In the genomic region with DNA sequence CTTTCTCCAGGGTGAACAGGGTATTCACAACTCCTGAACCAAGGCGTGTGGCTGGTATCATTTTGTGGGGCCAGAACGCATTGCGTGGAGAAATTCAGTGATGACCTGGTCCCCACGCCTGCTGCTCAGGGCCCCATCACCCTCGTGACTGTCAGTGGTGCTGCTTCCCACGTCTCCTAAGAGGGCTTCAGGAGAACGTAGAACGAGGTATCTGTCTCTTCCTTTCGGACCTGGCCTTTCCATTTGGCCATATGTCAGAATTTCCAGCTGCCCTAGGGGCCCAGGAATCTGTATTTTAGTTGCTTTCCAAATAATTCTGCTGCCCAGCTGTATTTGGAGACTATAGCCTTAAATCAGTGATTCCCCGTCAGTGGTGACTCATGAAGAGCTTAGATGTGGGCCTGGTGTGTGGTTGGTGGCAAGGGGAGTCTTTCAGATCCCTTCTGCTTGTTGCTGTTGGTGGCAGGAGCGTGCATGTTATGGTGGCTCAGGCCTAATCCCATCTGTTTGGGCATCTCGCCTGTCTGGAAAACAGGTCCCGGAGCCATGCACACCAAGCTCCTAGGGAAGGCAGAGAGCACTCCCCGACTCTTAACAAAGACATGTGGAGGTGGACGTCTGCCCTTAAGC, we compare ENCODE assay signal across 2 cellular contexts.
TF ChIP-seq lines count a peak whose summit lies in the region.

No MANE protein-coding gene starts in this region.

TF ChIP-seq in SK-N-SH, 30 proteins besides CTCF, POLR2A, EP300 and RAD21:
- TF ChIP-seq EZH2phosphoT487 (IDR thresholded peaks at IDR 0.05; ENCODE audit: borderline replicate concordance, low read depth) (no peak), POLR2AphosphoS5 (IDR thresholded peaks at IDR 0.05; ENCODE audit: low read depth, low read length) (no peak), NRF1 (IDR thresholded peaks at IDR 0.05; ENCODE audit: low read depth, low read length) (no peak), RXRA (IDR thresholded peaks at IDR 0.05; ENCODE audit: borderline replicate concordance, low read depth) (no peak), MXI1 (IDR thresholded peaks at IDR 0.05; ENCODE audit: low read depth, low read length) (no peak), ELF1 (IDR thresholded peaks at IDR 0.05) (no peak), NFIC (IDR thresholded peaks at IDR 0.05; ENCODE audit: borderline replicate concordance) (no peak; the same call in 1 of the 2 replicates), FOSL2 (IDR thresholded peaks at IDR 0.05; ENCODE audit: borderline replicate concordance, low read depth) (peak; percentile 26; the same call in 1 of the 2 replicates), CHD2 (IDR thresholded peaks at IDR 0.05; ENCODE audit: low read length, partially characterized antibody) (no peak), GATA2 (CRISPR knock-in tag; IDR thresholded peaks at IDR 0.05) (no peak), FOXM1 (IDR thresholded peaks at IDR 0.05; ENCODE audit: low read depth) (no peak), TCF12 (IDR thresholded peaks at IDR 0.05) (peak; percentile 31; the same call in 1 of the 2 replicates), JUND (IDR thresholded peaks at IDR 0.05) (peak; percentile 26; the same call in 1 of the 2 replicates), FOXJ3 (CRISPR knock-in tag; IDR thresholded peaks at IDR 0.05) (no peak)
- TF ChIP-seq, protein P1, sequence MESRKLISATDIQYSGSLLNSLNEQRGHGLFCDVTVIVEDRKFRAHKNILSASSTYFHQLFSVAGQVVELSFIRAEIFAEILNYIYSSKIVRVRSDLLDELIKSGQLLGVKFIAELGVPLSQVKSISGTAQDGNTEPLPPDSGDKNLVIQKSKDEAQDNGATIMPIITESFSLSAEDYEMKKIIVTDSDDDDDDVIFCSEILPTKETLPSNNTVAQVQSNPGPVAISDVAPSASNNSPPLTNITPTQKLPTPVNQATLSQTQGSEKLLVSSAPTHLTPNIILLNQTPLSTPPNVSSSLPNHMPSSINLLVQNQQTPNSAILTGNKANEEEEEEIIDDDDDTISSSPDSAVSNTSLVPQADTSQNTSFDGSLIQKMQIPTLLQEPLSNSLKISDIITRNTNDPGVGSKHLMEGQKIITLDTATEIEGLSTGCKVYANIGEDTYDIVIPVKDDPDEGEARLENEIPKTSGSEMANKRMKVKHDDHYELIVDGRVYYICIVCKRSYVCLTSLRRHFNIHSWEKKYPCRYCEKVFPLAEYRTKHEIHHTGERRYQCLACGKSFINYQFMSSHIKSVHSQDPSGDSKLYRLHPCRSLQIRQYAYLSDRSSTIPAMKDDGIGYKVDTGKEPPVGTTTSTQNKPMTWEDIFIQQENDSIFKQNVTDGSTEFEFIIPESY (IDR thresholded peaks at IDR 0.05; ENCODE audit: borderline replicate concordance, low read depth): no peak
- TF ChIP-seq, protein P2, sequence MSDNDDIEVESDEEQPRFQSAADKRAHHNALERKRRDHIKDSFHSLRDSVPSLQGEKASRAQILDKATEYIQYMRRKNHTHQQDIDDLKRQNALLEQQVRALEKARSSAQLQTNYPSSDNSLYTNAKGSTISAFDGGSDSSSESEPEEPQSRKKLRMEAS (IDR thresholded peaks at IDR 0.05; ENCODE audit: low read depth): no peak
- TF ChIP-seq, protein P3, sequence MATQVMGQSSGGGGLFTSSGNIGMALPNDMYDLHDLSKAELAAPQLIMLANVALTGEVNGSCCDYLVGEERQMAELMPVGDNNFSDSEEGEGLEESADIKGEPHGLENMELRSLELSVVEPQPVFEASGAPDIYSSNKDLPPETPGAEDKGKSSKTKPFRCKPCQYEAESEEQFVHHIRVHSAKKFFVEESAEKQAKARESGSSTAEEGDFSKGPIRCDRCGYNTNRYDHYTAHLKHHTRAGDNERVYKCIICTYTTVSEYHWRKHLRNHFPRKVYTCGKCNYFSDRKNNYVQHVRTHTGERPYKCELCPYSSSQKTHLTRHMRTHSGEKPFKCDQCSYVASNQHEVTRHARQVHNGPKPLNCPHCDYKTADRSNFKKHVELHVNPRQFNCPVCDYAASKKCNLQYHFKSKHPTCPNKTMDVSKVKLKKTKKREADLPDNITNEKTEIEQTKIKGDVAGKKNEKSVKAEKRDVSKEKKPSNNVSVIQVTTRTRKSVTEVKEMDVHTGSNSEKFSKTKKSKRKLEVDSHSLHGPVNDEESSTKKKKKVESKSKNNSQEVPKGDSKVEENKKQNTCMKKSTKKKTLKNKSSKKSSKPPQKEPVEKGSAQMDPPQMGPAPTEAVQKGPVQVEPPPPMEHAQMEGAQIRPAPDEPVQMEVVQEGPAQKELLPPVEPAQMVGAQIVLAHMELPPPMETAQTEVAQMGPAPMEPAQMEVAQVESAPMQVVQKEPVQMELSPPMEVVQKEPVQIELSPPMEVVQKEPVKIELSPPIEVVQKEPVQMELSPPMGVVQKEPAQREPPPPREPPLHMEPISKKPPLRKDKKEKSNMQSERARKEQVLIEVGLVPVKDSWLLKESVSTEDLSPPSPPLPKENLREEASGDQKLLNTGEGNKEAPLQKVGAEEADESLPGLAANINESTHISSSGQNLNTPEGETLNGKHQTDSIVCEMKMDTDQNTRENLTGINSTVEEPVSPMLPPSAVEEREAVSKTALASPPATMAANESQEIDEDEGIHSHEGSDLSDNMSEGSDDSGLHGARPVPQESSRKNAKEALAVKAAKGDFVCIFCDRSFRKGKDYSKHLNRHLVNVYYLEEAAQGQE (IDR thresholded peaks at IDR 0.05; ENCODE audit: low read depth, low read length): no peak
- TF ChIP-seq, protein P4, sequence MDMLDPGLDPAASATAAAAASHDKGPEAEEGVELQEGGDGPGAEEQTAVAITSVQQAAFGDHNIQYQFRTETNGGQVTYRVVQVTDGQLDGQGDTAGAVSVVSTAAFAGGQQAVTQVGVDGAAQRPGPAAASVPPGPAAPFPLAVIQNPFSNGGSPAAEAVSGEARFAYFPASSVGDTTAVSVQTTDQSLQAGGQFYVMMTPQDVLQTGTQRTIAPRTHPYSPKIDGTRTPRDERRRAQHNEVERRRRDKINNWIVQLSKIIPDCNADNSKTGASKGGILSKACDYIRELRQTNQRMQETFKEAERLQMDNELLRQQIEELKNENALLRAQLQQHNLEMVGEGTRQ (IDR thresholded peaks at IDR 0.05; ENCODE audit: borderline replicate concordance, low read depth, low read length): no peak
- TF ChIP-seq, protein P5, sequence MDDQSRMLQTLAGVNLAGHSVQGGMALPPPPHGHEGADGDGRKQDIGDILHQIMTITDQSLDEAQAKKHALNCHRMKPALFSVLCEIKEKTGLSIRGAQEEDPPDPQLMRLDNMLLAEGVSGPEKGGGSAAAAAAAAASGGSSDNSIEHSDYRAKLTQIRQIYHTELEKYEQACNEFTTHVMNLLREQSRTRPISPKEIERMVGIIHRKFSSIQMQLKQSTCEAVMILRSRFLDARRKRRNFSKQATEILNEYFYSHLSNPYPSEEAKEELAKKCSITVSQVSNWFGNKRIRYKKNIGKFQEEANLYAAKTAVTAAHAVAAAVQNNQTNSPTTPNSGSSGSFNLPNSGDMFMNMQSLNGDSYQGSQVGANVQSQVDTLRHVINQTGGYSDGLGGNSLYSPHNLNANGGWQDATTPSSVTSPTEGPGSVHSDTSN (IDR thresholded peaks at IDR 0.05): peak; percentile 30; the same call in 1 of the 2 replicates
TF ChIP-seq in SK-N-SH: peak in this region for 4.

TF ChIP-seq in endothelial cell of umbilical vein, 7 proteins besides CTCF, POLR2A, EP300 and RAD21:
- TF ChIP-seq, protein P2 (IDR thresholded peaks at IDR 0.05; ENCODE audit: insufficient read depth, insufficient read length): no peak
- TF ChIP-seq MYC (IDR thresholded peaks at IDR 0.05; ENCODE audit: low read depth, low read length) (no peak), FOS (IDR thresholded peaks at IDR 0.05; ENCODE audit: borderline replicate concordance, insufficient read depth, low read length) (no peak), POLR2AphosphoS5 (IDR thresholded peaks at IDR 0.05; ENCODE audit: insufficient read depth, low read depth, low read length) (no peak), JUN (IDR thresholded peaks at IDR 0.05; ENCODE audit: borderline replicate concordance, insufficient read depth, insufficient read length, low read depth) (no peak), EZH2 (IDR thresholded peaks at IDR 0.05; ENCODE audit: borderline replicate concordance, low read depth, low read length, severe bottlenecking) (no peak), GATA2 (IDR thresholded peaks at IDR 0.05; ENCODE audit: insufficient read depth, insufficient read length, low read depth, low read length) (no peak)
